17 cellular contexts compared by ENCODE assay signal in genomic region chr12:101566318-101566717, GRCh38. TPM values are rescaled to one million over a fixed set of nuclear protein-coding genes. Genes with fewer than 3 reads are reported as not detected.
A peak's percentile ranks its signal among the peaks of the same experiment; 100 is the strongest.
DNase-seq lines count a peak whose midpoint lies in the region; ATAC-seq and TF ChIP-seq lines count a peak whose summit lies in the region.
"Had no signal": no experiment of that assay in that cellular context is flagged by ENCODE, and none has a peak within 500 bp of the region (broad histone marks: within the 10 kb centered on the region; RNA-seq: fewer than 3 reads in every experiment).

No MANE protein-coding gene starts in this region.

- H3K36me3 Mint-ChIP-seq in activated CD4-positive, alpha-beta T cell treated with anti-CD3 and anti-CD28 coated beads for 36 hours (ENCODE audit: low read depth), result peaks cover 2% of the 10 kb centered on the region
- H3K36me3 Mint-ChIP-seq in activated naive CD8-positive, alpha-beta T cell treated with anti-CD3 and anti-CD28 coated beads, Interleukin-2, amount 50 U/mL, for 24 hours (ENCODE audit: low read depth), result peaks cover 6% of the 10 kb centered on the region

- peaks cover 0 to 2% of the 10 kb centered on the region in 2 donors for H3K4me1 ChIP-seq in neuronal stem cell (ENCODE audit: control insufficient read depth in 2 of 2, insufficient read depth in 1 of 2, low read depth in 1 of 2, low read length in 2 of 2)
- peaks cover 0 to 8% (median 5%) of the 10 kb centered on the region in 6 donors for H3K4me1 ChIP-seq in spleen
- H3K4me1 ChIP-seq: breast epithelium had no signal

- H3K27ac Mint-ChIP-seq in activated CD4-positive, alpha-beta T cell treated with anti-CD3 and anti-CD28 coated beads for 36 hours, result peak overlapping the region; percentile 62
- H3K27ac Mint-ChIP-seq in activated naive CD8-positive, alpha-beta T cell treated with anti-CD3 and anti-CD28 coated beads, Interleukin-2, amount 50 U/mL, for 24 hours, result peak overlapping the region; percentile 79
- H3K27ac Mint-ChIP-seq: CD8-positive, alpha-beta memory T cell; IgD-negative memory B cell had no signal

- H4K8ac ChIP-seq in neuronal stem cell (ENCODE audit: low read depth, low read length), result no peak overlapping the region

- no peak overlapping the region for H2BK12ac ChIP-seq in neuronal stem cell (ENCODE audit: low read length)

- H3K23ac ChIP-seq in neuronal stem cell (ENCODE audit: low read depth, low read length, poor library complexity), result no peak overlapping the region

- no peak overlapping the region for H2BK120ac ChIP-seq in neuronal stem cell (ENCODE audit: low read depth, low read length)

- peak; percentile 83 for ATAC-seq in activated CD4-positive, alpha-beta T cell treated with anti-CD3 and anti-CD28 coated beads for 36 hours
- ATAC-seq in activated naive CD8-positive, alpha-beta T cell treated with anti-CD3 and anti-CD28 coated beads, Interleukin-2, amount 50 U/mL, for 24 hours, result peak; percentile 87
- ATAC-seq in GM21528 (IDR thresholded peaks at IDR 0.05; ENCODE audit: low FRiP score, unreplicated experiment) (no peak), HG03378 (IDR thresholded peaks at IDR 0.05; ENCODE audit: unreplicated experiment) (no peak)

- CTCF ChIA-PET in activated CD4-positive, alpha-beta T cell treated with anti-CD3 and anti-CD28 coated beads for 36 hours (lab: Charles Lee), result no interaction called here

- TF ChIP-seq POLR2A in spleen (IDR thresholded peaks at IDR 0.05), result no peak

- intact Hi-C loops in activated CD4-positive, alpha-beta T cell treated with anti-CD3 and anti-CD28 coated beads for 36 hours (cut with DNase I, micrococcal nuclease), result loop anchor here in 1 of 2 experiments (2.0 to 10.0 kb wide), 2 partner anchors 76 to 268 kb away; partner anchors contain the start of gene GNPTAB
- intact Hi-C loops in spleen (cut with DNase I; ENCODE audit: low total_unique reads), result loop anchor here (10.0 kb wide), 1 partner anchor 198 kb away; no protein-coding TSS in a partner anchor

- no peak overlapping the region for H3K4me2 ChIP-seq in neuronal stem cell (ENCODE audit: insufficient read depth, low read length, poor library complexity, severe bottlenecking)

- no peak overlapping the region for H2BK15ac ChIP-seq in neuronal stem cell (ENCODE audit: low read length)

- no peak overlapping the region for H2AK5ac ChIP-seq in neuronal stem cell (ENCODE audit: low read depth, low read length)

- H3K9me3 Mint-ChIP-seq in activated CD4-positive, alpha-beta T cell treated with anti-CD3 and anti-CD28 coated beads for 36 hours (ENCODE audit: low read depth), result no peaks in the 10 kb centered on the region
- peaks cover 11% of the 10 kb centered on the region for H3K9me3 Mint-ChIP-seq in activated naive CD8-positive, alpha-beta T cell treated with anti-CD3 and anti-CD28 coated beads, Interleukin-2, amount 50 U/mL, for 24 hours

- no peaks in the 10 kb centered on the region for H3K79me1 ChIP-seq in neuronal stem cell (ENCODE audit: low read depth, low read length)

- peak; percentile 47 for DNase-seq in activated CD4-positive, alpha-beta T cell treated with anti-CD3 and anti-CD28 coated beads for 36 hours
- no peak for DNase-seq in activated CD4-positive, alpha-beta T cell treated with anti-CD3 and anti-CD28 coated beads for 1 hour
- DNase-seq in LoVo (ENCODE audit: low spot score), result peak; percentile 25
- DNase-seq in activated naive CD8-positive, alpha-beta T cell treated with anti-CD3 and anti-CD28 coated beads, Interleukin-2, amount 50 U/mL, for 24 hours, result peak; percentile 40
- peak; percentile 8 for DNase-seq in neuronal stem cell (ENCODE audit: low spot score)
- DNase-seq in spleen, result no peak
- DNase-seq: 8988T; activated CD8-positive, alpha-beta memory T cell treated with anti-CD3 and anti-CD28 coated beads, Interleukin-2, amount 50 U/mL, for 48 hours; CD8-positive, alpha-beta memory T cell; effector memory CD4-positive, alpha-beta T cell; NCI-H187 treated with DMSO at 0.1 percent for 48 hours; SIG-M5 had no signal

- no peak overlapping the region for H2AFZ ChIP-seq in neuronal stem cell (ENCODE audit: low read length)

- peaks cover 16% of the 10 kb centered on the region for H3K27me3 Mint-ChIP-seq in activated CD4-positive, alpha-beta T cell treated with anti-CD3 and anti-CD28 coated beads for 36 hours
- peaks cover 18% of the 10 kb centered on the region for H3K27me3 Mint-ChIP-seq in activated naive CD8-positive, alpha-beta T cell treated with anti-CD3 and anti-CD28 coated beads, Interleukin-2, amount 50 U/mL, for 24 hours

- no peak overlapping the region for H3K14ac ChIP-seq in neuronal stem cell (ENCODE audit: low read length)

- no peak overlapping the region for H3K4me3 Mint-ChIP-seq in activated CD4-positive, alpha-beta T cell treated with anti-CD3 and anti-CD28 coated beads for 36 hours
- peak overlapping the region; percentile 10 for H3K4me3 Mint-ChIP-seq in activated naive CD8-positive, alpha-beta T cell treated with anti-CD3 and anti-CD28 coated beads, Interleukin-2, amount 50 U/mL, for 24 hours
- H3K4me3 Mint-ChIP-seq: CD8-positive, alpha-beta memory T cell had no signal

- WGBS in neuronal stem cell (ENCODE audit: extremely low coverage in 2 of 2, insufficient read length in 2 of 2, insufficient replicate concordance in 1 of 2), 2 donors, result no CpG with 5 or more reads among the region's 4 CpGs
- 46 to 67% (median 51%) methylated on average over 4 of the region's 4 CpGs for WGBS in spleen, 5 donors

- H3K4me1 Mint-ChIP-seq in activated CD4-positive, alpha-beta T cell treated with anti-CD3 and anti-CD28 coated beads for 36 hours, result peaks cover 16% of the 10 kb centered on the region
- H3K4me1 Mint-ChIP-seq in activated naive CD8-positive, alpha-beta T cell treated with anti-CD3 and anti-CD28 coated beads, Interleukin-2, amount 50 U/mL, for 24 hours, result peaks cover 21% of the 10 kb centered on the region

- H2BK5ac ChIP-seq in neuronal stem cell (ENCODE audit: low read length), result no peak overlapping the region

- H3K27ac ChIP-seq in neuronal stem cell (replicated peaks; ENCODE audit: low read length) (no peak overlapping the region), spleen (no peak overlapping the region)
- H3K27ac ChIP-seq: breast epithelium had no signal

- TF ChIP-seq CTCF in spleen (IDR thresholded peaks at IDR 0.05 in 8 of 11, conservative IDR thresholded peaks at IDR 0.05 in 3 of 11), result no peak

- H4K91ac ChIP-seq in neuronal stem cell (ENCODE audit: low read depth, low read length, poor library complexity), result no peak overlapping the region

- H3K36me3 ChIP-seq in neuronal stem cell (replicated peaks in 1 of 2; ENCODE audit: control insufficient read depth in 2 of 2, insufficient read depth in 2 of 2, low read length in 2 of 2), result no peaks in the 10 kb centered on the region
- H3K36me3 ChIP-seq in spleen, result no peaks in the 10 kb centered on the region
- H3K36me3 ChIP-seq: breast epithelium had no signal

- H3K4ac ChIP-seq in neuronal stem cell (ENCODE audit: low read length), result no peak overlapping the region

- POLR2A ChIA-PET in activated CD4-positive, alpha-beta T cell treated with anti-CD3 and anti-CD28 coated beads for 36 hours (lab: Charles Lee), result no interaction called here

- no peak overlapping the region for H3K9ac ChIP-seq in neuronal stem cell (ENCODE audit: low read depth, low read length, poor library complexity)

- H3K27me3 ChIP-seq in neuronal stem cell (ENCODE audit: control insufficient read depth in 3 of 3, insufficient read depth in 3 of 3, low read depth in 1 of 3, low read length in 3 of 3), result peaks cover 0 to 3% (median 0%) of the 10 kb centered on the region in 3 experiments
- no peaks in the 10 kb centered on the region for H3K27me3 ChIP-seq in spleen (replicated peaks in 1 of 7)
- H3K27me3 ChIP-seq: breast epithelium had no signal

- H3K4me3 ChIP-seq in neuronal stem cell (ENCODE audit: low read length in 2 of 2) (no peak overlapping the region), spleen (no peak overlapping the region)
- H3K4me3 ChIP-seq: breast epithelium had no signal

- H3K9me3 ChIP-seq in neuronal stem cell (replicated peaks in 1 of 2; ENCODE audit: control insufficient read depth in 2 of 2, insufficient read depth in 1 of 2, low read depth in 1 of 2, low read length in 2 of 2) (no peaks in the 10 kb centered on the region), spleen (no peaks in the 10 kb centered on the region)
- H3K9me3 ChIP-seq: breast epithelium had no signal

- no peak overlapping the region for H3K18ac ChIP-seq in neuronal stem cell (ENCODE audit: low read length)

RNA-seq across cellular contexts. Expression of gene MYBPC1, which starts 28.5 kb away (rescaled TPM):
- total RNA-seq in activated CD4-positive, alpha-beta T cell treated with anti-CD3 and anti-CD28 coated beads for 36 hours, result not detected
- not detected for polyA plus RNA-seq in neuronal stem cell (2013, experiment 1 of 2)
- not detected for polyA plus RNA-seq in neuronal stem cell (2013, experiment 2 of 2)
- total RNA-seq in spleen, result 1 to 10 TPM in 1 of 7 donors, under 1 TPM in 2, not detected in 4; 0.27 to 2.7 (median 0.92) TPM
- under 1 TPM; 0.06 to 0.77 (median 0.54) TPM for polyA plus RNA-seq in spleen
- total RNA-seq: CD8-positive, alpha-beta memory T cell had no signal
- polyA plus RNA-seq: CD8-positive, alpha-beta memory T cell; IgD-negative memory B cell; liver had no signal

Comparison
In these comparisons a context has a peak if more than half of its experiments do, and no peak if none do; other contexts are left out.
1. DNase-seq: peak in activated CD4-positive, alpha-beta T cell treated with anti-CD3 and anti-CD28 coated beads for 36 hours (single experiment), LoVo (single experiment), activated naive CD8-positive, alpha-beta T cell treated with anti-CD3 and anti-CD28 coated beads, Interleukin-2, amount 50 U/mL, for 24 hours (single experiment) and neuronal stem cell (single experiment); none in activated CD4-positive, alpha-beta T cell treated with anti-CD3 and anti-CD28 coated beads for 1 hour (single experiment) and spleen (single experiment).
2. ATAC-seq: peak in activated CD4-positive, alpha-beta T cell treated with anti-CD3 and anti-CD28 coated beads for 36 hours (single experiment) and activated naive CD8-positive, alpha-beta T cell treated with anti-CD3 and anti-CD28 coated beads, Interleukin-2, amount 50 U/mL, for 24 hours (single experiment); none in GM21528 (single experiment) and HG03378 (single experiment).